Comparison of ENCODE assay signal across 9 cellular contexts in genomic region chr10:31745612-31746376, GRCh38.
DNase-seq lines count a peak whose midpoint lies in the region; ATAC-seq, FAIRE-seq and TF ChIP-seq lines count a peak whose summit lies in the region.
"Had no signal": no experiment of that assay in that cellular context is flagged by ENCODE, and none has a peak within 500 bp of the region (broad histone marks: within the 10 kb centered on the region; RNA-seq: fewer than 3 reads in every experiment).

No MANE protein-coding gene starts in this region.

- H3K9ac ChIP-seq in GM12878 (ENCODE audit: control insufficient read depth, insufficient read depth, low read length) (no peak overlapping the region), skeletal muscle satellite cell (ENCODE audit: low read depth, low read length) (no peak overlapping the region)
- H3K9ac ChIP-seq: KMS-11 had no signal

- H3K4me3 ChIP-seq in PC-9 (no peak overlapping the region), GM12878 (no peak overlapping the region), skeletal muscle satellite cell (ENCODE audit: low read length) (no peak overlapping the region)

- SMC1A ChIA-PET in GM12878 (lab: Charles Lee; ENCODE audit: uncharacterized antibody, unreplicated experiment) = interaction anchor here (0.5 to 1.1 kb wide), 2 partner anchors 36 to 72 kb away, joined by 3 read pairs; no protein-coding TSS in a partner anchor

- no peaks in the 10 kb centered on the region; the same call in 1 of the 2 replicates for H3F3A ChIP-seq in PC-9 (ENCODE audit: insufficient read depth, low read depth)

- H3K27me3 ChIP-seq in PC-9 (ENCODE audit: insufficient read depth, low read depth) (no peaks in the 10 kb centered on the region), GM12878 (replicated peaks in 1 of 2; ENCODE audit: control insufficient read depth in 2 of 2, insufficient read depth in 2 of 2, low read length in 1 of 2) (no peaks in the 10 kb centered on the region), skeletal muscle satellite cell (ENCODE audit: control insufficient read depth, insufficient read depth, low read length) (no peaks in the 10 kb centered on the region)

- TF ChIP-seq POLR2A in GM12878 (IDR thresholded peaks at IDR 0.05; ENCODE audit: low read depth, low read length) = no peak

- in situ Hi-C loops in GM12878 (cut with MboI) = no loop called here

- no peak for TF ChIP-seq RAD21 in GM12878 (IDR thresholded peaks at IDR 0.05; ENCODE audit: insufficient read depth, low read depth, low read length)

- no peaks in the 10 kb centered on the region for H3K36me3 ChIP-seq in PC-9 (ENCODE audit: low read depth)
- H3K36me3 ChIP-seq in GM12878 (ENCODE audit: control insufficient read depth in 2 of 2, insufficient read depth in 2 of 2, low read length in 1 of 2) = no peaks in the 10 kb centered on the region
- no peaks in the 10 kb centered on the region for H3K36me3 ChIP-seq in skeletal muscle satellite cell (ENCODE audit: insufficient read depth, low read length)

- BruUV-seq in PC-9 (replicated peaks; lab: Mats Ljungman, UMichigan) (no TSS peak), GM12878 (replicated peaks; lab: Mats Ljungman, UMichigan) (no TSS peak)

- H3K9me2 ChIP-seq in PC-9 (ENCODE audit: insufficient read depth) = no peaks in the 10 kb centered on the region

- H2AFZ ChIP-seq in PC-9 (no peak overlapping the region), GM12878 (ENCODE audit: control insufficient read depth, low read depth, low read length) (no peak overlapping the region; the same call in 1 of the 2 replicates)

- 0 out of 2 replicates have a peak, but pooled peaks cover 5% of the 10 kb centered on the region for H3K4me1 ChIP-seq in PC-9 (replicated peaks; ENCODE audit: insufficient read depth)
- H3K4me1 ChIP-seq in GM12878 (ENCODE audit: control insufficient read depth, insufficient read depth, low read length) = no peaks in the 10 kb centered on the region; the same call in 1 of the 2 replicates
- peaks cover 37% of the 10 kb centered on the region for H3K4me1 ChIP-seq in skeletal muscle satellite cell (ENCODE audit: control insufficient read depth, insufficient read depth, low read length)

- H3K9me3 ChIP-seq in PC-9 (ENCODE audit: insufficient read depth, low read depth) = no peaks in the 10 kb centered on the region
- no peaks in the 10 kb centered on the region; the same call in 2 of the 3 replicates for H3K9me3 ChIP-seq in GM12878 (replicated peaks; ENCODE audit: control insufficient read depth, insufficient read depth, low read length)
- H3K9me3 ChIP-seq in skeletal muscle satellite cell (replicated peaks; ENCODE audit: low read length) = no peaks in the 10 kb centered on the region

- ATAC-seq in GM12878 (no peak), HG03108 (IDR thresholded peaks at IDR 0.05; ENCODE audit: unreplicated experiment) (no peak), GM18873 (IDR thresholded peaks at IDR 0.05; ENCODE audit: low FRiP score, unreplicated experiment) (no peak), GM19324 (IDR thresholded peaks at IDR 0.05; ENCODE audit: low FRiP score, unreplicated experiment) (no peak)

- peak overlapping the region; percentile 58 for H3K27ac ChIP-seq in PC-9
- no peak overlapping the region for H3K27ac ChIP-seq in GM12878 (ENCODE audit: control insufficient read depth, insufficient read depth)
- H3K27ac ChIP-seq: KMS-11 had no signal

- TF ChIP-seq EP300 in GM12878 (IDR thresholded peaks at IDR 0.05; ENCODE audit: borderline replicate concordance in 1 of 2, control insufficient read depth in 1 of 2, low read depth in 2 of 2, low read length in 2 of 2) = no peak

- peak; percentile 62 for FAIRE-seq in GM12878 (lab: Jason Lieb, UNC)

- DNase-seq in GM04503 (ENCODE audit: low read depth) (peak; percentile 86), PC-9 (peak in 1 of 2 experiments; percentile 53), GM12878 (ENCODE audit: low read depth, low spot score) (no peak), GM19240 (ENCODE audit: insufficient read length, low spot score) (no peak)

- TF ChIP-seq CTCF in PC-9 (conservative IDR thresholded peaks at IDR 0.05) (no peak), GM12878 (IDR thresholded peaks at IDR 0.05 in 2 of 3, conservative IDR thresholded peaks at IDR 0.05 in 1 of 3; ENCODE audit: control insufficient read depth in 2 of 3, extremely low read depth in 1 of 3, insufficient read depth in 1 of 3, low read depth in 3 of 3, low read length in 3 of 3) (no peak)

- H4K20me1 ChIP-seq in PC-9 (ENCODE audit: insufficient read depth) (no peaks in the 10 kb centered on the region), GM12878 (ENCODE audit: control insufficient read depth, insufficient read depth) (no peaks in the 10 kb centered on the region)

- WGBS in GM12878 (ENCODE audit: insufficient coverage, insufficient replicate concordance, low lambda C conversion rate, missing lambda C conversion rate) = 31% methylated on average over 9 of the region's 9 CpGs

- H3K79me2 ChIP-seq in PC-9 (ENCODE audit: low read depth) (no peaks in the 10 kb centered on the region), GM12878 (ENCODE audit: control insufficient read depth, insufficient read depth, low read length) (no peaks in the 10 kb centered on the region)

- H3K4me2 ChIP-seq in PC-9 (no peak overlapping the region), GM12878 (ENCODE audit: control insufficient read depth, insufficient read depth) (no peak overlapping the region), skeletal muscle satellite cell (ENCODE audit: low read length) (peak overlapping the region; percentile 3)
- H3K4me2 ChIP-seq: KMS-11 had no signal

- RAD21 ChIA-PET in GM12878 (lab: Charles Lee; ENCODE audit: unreplicated experiment) = no interaction called here

- POLR2A ChIA-PET in PC-9 (lab: Charles Lee; ENCODE audit: unreplicated experiment) (interaction anchor here (0.6 kb wide), 1 partner anchor 318 kb away, joined by 3 read pairs; no protein-coding TSS in a partner anchor), GM12878 (lab: Charles Lee) (no interaction called here)

- intact Hi-C loops in PC-9 (cut with micrococcal nuclease; ENCODE audit: unreplicated experiment) (no loop called here), GM12878 (cut with micrococcal nuclease; ENCODE audit: unreplicated experiment) (no loop called here)

- CTCF ChIA-PET in PC-9 (lab: Charles Lee) (interaction anchor here (0.6 kb wide), 1 partner anchor 1254 kb away, joined by 3 read pairs; no protein-coding TSS in a partner anchor), GM12878 (lab: Yijun Ruan, JAX) (no interaction called here)

TF ChIP-seq in GM12878, 131 proteins besides CTCF, POLR2A, EP300 and RAD21:
- TF ChIP-seq ZNF207 (IDR thresholded peaks at IDR 0.05; ENCODE audit: borderline replicate concordance) (no peak), NKRF (conservative IDR thresholded peaks at IDR 0.05) (no peak), NR2F1 (conservative IDR thresholded peaks at IDR 0.05) (no peak), ZZZ3 (IDR thresholded peaks at IDR 0.05; ENCODE audit: control insufficient read depth, insufficient read length, low read depth) (no peak), ATF3 (IDR thresholded peaks at IDR 0.05; ENCODE audit: borderline replicate concordance, extremely low read depth, low read depth, low read length) (no peak), ESRRA (IDR thresholded peaks at IDR 0.05; ENCODE audit: low read length) (no peak), MYC (IDR thresholded peaks at IDR 0.05; ENCODE audit: insufficient read depth, insufficient read length, insufficient replicate concordance, low read length, severe bottlenecking) (no peak), EZH2 (IDR thresholded peaks at IDR 0.05; ENCODE audit: borderline replicate concordance, control insufficient read depth, low read depth, low read length) (no peak), KDM1A (IDR thresholded peaks at IDR 0.05; ENCODE audit: borderline replicate concordance) (no peak), KAT2A (conservative IDR thresholded peaks at IDR 0.05; ENCODE audit: control insufficient read depth, low read depth, low read length) (no peak), RAD51 (IDR thresholded peaks at IDR 0.05) (no peak), NBN (IDR thresholded peaks at IDR 0.05) (no peak), HDAC2 (IDR thresholded peaks at IDR 0.05) (no peak), NRF1 (conservative IDR thresholded peaks at IDR 0.05; ENCODE audit: low read depth, low read length) (no peak), ZNF217 (IDR thresholded peaks at IDR 0.05) (no peak), RUNX3 (IDR thresholded peaks at IDR 0.05; ENCODE audit: low read length) (no peak), SMC3 (IDR thresholded peaks at IDR 0.05; ENCODE audit: borderline replicate concordance, low read length) (no peak), TAF1 (IDR thresholded peaks at IDR 0.05; ENCODE audit: borderline replicate concordance, low read depth, low read length) (no peak), CBX3 (IDR thresholded peaks at IDR 0.05; ENCODE audit: borderline replicate concordance, low read depth) (no peak)
